In genomic region chr2:74867841-74868658, GRCh38 we compare ENCODE assay signal across 10 cellular contexts. TPM values are rescaled to one million over a fixed set of nuclear protein-coding genes. Genes with fewer than 3 reads are reported as not detected.
A peak's percentile ranks its signal among the peaks of the same experiment; 100 is the strongest.
DNase-seq lines count a peak whose midpoint lies in the region; ATAC-seq and TF ChIP-seq lines count a peak whose summit lies in the region.
"Had no signal": no experiment of that assay in that cellular context is flagged by ENCODE, and none has a peak within 500 bp of the region (broad histone marks: within the 10 kb centered on the region; RNA-seq: fewer than 3 reads in every experiment).

No MANE protein-coding gene starts in this region.

- no peak for TF ChIP-seq CTCF in BJ (IDR thresholded peaks at IDR 0.05; ENCODE audit: insufficient read depth, low read depth, low read length)
- no peak for TF ChIP-seq CTCF in fibroblast of lung (conservative IDR thresholded peaks at IDR 0.05 in 1 of 2, IDR thresholded peaks at IDR 0.05 in 1 of 2; ENCODE audit: low read depth in 1 of 2, low read length in 2 of 2)
- no peak for TF ChIP-seq CTCF in osteocyte (IDR thresholded peaks at IDR 0.05)

- POLR2A ChIA-PET in BJ (lab: Charles Lee): no interaction called here

- H3K4me1 ChIP-seq in fibroblast of lung (ENCODE audit: control insufficient read depth, extremely low read depth, insufficient read depth, low read length): peaks cover 8% of the 10 kb centered on the region

- no peaks in the 10 kb centered on the region for H3K9me3 Mint-ChIP-seq in osteocyte (ENCODE audit: unreplicated experiment)

- CTCF ChIA-PET in BJ (lab: Yijun Ruan, JAX): interaction anchor here (0.6 kb wide), 1 partner anchor 70 kb away, joined by 3 read pairs; no protein-coding TSS in a partner anchor

- peaks cover 4% of the 10 kb centered on the region for H3K36me3 Mint-ChIP-seq in osteocyte (ENCODE audit: unreplicated experiment)

- peak overlapping the region; percentile 49 for H3K27ac ChIP-seq in fibroblast of lung (ENCODE audit: insufficient read depth, low read length)

- peak overlapping the region; percentile 56 for H3K4me2 ChIP-seq in fibroblast of lung (ENCODE audit: extremely low read depth, insufficient read depth, low read length)

- peak overlapping the region; percentile 67 for H3K27ac Mint-ChIP-seq in osteocyte (ENCODE audit: unreplicated experiment)

- H3K4me1 Mint-ChIP-seq in osteocyte (ENCODE audit: unreplicated experiment): peaks cover 43% of the 10 kb centered on the region

- H3K9me3 ChIP-seq in fibroblast of lung (ENCODE audit: control insufficient read depth, insufficient read depth, low read depth, low read length): no peaks in the 10 kb centered on the region

- no peak overlapping the region for H3K4me3 Mint-ChIP-seq in osteocyte (ENCODE audit: unreplicated experiment)

- H2AFZ ChIP-seq in fibroblast of lung (ENCODE audit: low read length): peak overlapping the region; percentile 19

- peaks cover 5% of the 10 kb centered on the region for H3K79me2 ChIP-seq in fibroblast of lung (ENCODE audit: control insufficient read depth, insufficient read depth, low read length)

- ATAC-seq in GM21576 (IDR thresholded peaks at IDR 0.05; ENCODE audit: unreplicated experiment): no peak

- H4K20me1 ChIP-seq in fibroblast of lung (ENCODE audit: control insufficient read depth, extremely low read depth, insufficient read depth, low read length): no peaks in the 10 kb centered on the region

- no peaks in the 10 kb centered on the region for H3K27me3 Mint-ChIP-seq in osteocyte (ENCODE audit: unreplicated experiment)

- no peaks in the 10 kb centered on the region for H3K27me3 ChIP-seq in BJ (ENCODE audit: control insufficient read depth, insufficient read depth, low read length)
- no peaks in the 10 kb centered on the region for H3K27me3 ChIP-seq in fibroblast of lung (ENCODE audit: control insufficient read depth, insufficient read depth, low read length)

- no peaks in the 10 kb centered on the region; the same call in 1 of the 2 replicates for H3K36me3 ChIP-seq in BJ (ENCODE audit: control insufficient read depth, insufficient read depth, low read length)
- H3K36me3 ChIP-seq in fibroblast of lung (ENCODE audit: control insufficient read depth, insufficient read depth, low read length): no peaks in the 10 kb centered on the region

- H3K4me3 ChIP-seq in BJ (ENCODE audit: low read depth, low read length) (no peak overlapping the region), fibroblast of lung (replicated peaks in 1 of 4; ENCODE audit: control extremely low read depth in 1 of 4, insufficient read depth in 1 of 4, low read depth in 3 of 4, low read length in 4 of 4) (no peak overlapping the region)
- no peak overlapping the region for H3K4me3 ChIP-seq in Jurkat, Clone E6-1 (ENCODE audit: low read length)

- DNase-seq in BJ (ENCODE audit: low read depth): peak; percentile 89
- peak; percentile 45 for DNase-seq in Jurkat, Clone E6-1 (ENCODE audit: low read depth, low spot score)
- peak; percentile 75 to 78 for DNase-seq in fibroblast of lung (ENCODE audit: low read depth in 2 of 2)
- DNase-seq in osteocyte (ENCODE audit: extremely low spot score, unreplicated experiment): peak; percentile 91
- no peak for DNase-seq in stimulated activated CD4-positive, alpha-beta T cell treated with anti-CD3 and anti-CD28 coated beads, Interleukin-4, amount 100 ng/mL, for 1 hour
- DNase-seq in activated CD4-positive, alpha-beta T cell treated with anti-CD3 and anti-CD28 coated beads, Interleukin-2, amount 50 U/mL, for 1 hour: no peak
- no peak for DNase-seq in NCI-H1105 (lab: John Stamatoyannopoulos, UW)
- DNase-seq: DND-41, NCI-H2107 had no signal

- no peak overlapping the region for H3K9ac ChIP-seq in fibroblast of lung (ENCODE audit: insufficient read depth, low read length)

RNA-seq across cellular contexts. Expression of gene HK2, which starts 34.1 kb away (rescaled TPM):
- polyA plus RNA-seq in BJ (2011; rRNA removed): 21.8 and 23.8 TPM in 2 replicates
- polyA minus RNA-seq in BJ (2011; rRNA and poly(A)+ RNA removed): 37.7 and 49.1 TPM in 2 replicates
- 17.0 TPM for polyA plus RNA-seq in Jurkat, Clone E6-1 (2012; ENCODE audit: insufficient read depth, insufficient read length)
- total RNA-seq in fibroblast of lung: 13.1 and 19.3 TPM in 2 replicates
- polyA plus RNA-seq in fibroblast of lung: 15.7 and 18.3 TPM in 2 replicates
- 14.2 and 17.2 TPM in 2 replicates for polyA plus RNA-seq in fibroblast of lung (2012)
- polyA minus RNA-seq in fibroblast of lung (ENCODE audit: low replicate concordance): 22.5 and 41.2 TPM in 2 replicates
- total RNA-seq in osteocyte: 13.8 and 14.1 TPM in 2 replicates

Comparison
In these comparisons a context has a peak if more than half of its experiments do, and no peak if none do; other contexts are left out.
1. DNase-seq: peak in BJ (single experiment), Jurkat, Clone E6-1 (single experiment), fibroblast of lung (2 of 2) and osteocyte (single experiment); none in stimulated activated CD4-positive, alpha-beta T cell treated with anti-CD3 and anti-CD28 coated beads, Interleukin-4, amount 100 ng/mL, for 1 hour (single experiment), activated CD4-positive, alpha-beta T cell treated with anti-CD3 and anti-CD28 coated beads, Interleukin-2, amount 50 U/mL, for 1 hour (single experiment) and NCI-H1105 (single experiment).